In genomic region chr11:32584921-32585320, GRCh38 we compare ENCODE assay signal across 1 cellular context.
TF ChIP-seq lines count a peak whose summit lies in the region.

No MANE protein-coding gene starts in this region.

TF ChIP-seq in GM23338, 12 proteins besides CTCF, POLR2A, EP300 and RAD21 (continued from another document):
- TF ChIP-seq CREB1 (CRISPR knock-in tag; IDR thresholded peaks at IDR 0.05; ENCODE audit: low read depth) (no peak), ETS1 (IDR thresholded peaks at IDR 0.05) (no peak), REST (IDR thresholded peaks at IDR 0.05; ENCODE audit: unreplicated experiment) (no peak)
